In the genomic region with DNA sequence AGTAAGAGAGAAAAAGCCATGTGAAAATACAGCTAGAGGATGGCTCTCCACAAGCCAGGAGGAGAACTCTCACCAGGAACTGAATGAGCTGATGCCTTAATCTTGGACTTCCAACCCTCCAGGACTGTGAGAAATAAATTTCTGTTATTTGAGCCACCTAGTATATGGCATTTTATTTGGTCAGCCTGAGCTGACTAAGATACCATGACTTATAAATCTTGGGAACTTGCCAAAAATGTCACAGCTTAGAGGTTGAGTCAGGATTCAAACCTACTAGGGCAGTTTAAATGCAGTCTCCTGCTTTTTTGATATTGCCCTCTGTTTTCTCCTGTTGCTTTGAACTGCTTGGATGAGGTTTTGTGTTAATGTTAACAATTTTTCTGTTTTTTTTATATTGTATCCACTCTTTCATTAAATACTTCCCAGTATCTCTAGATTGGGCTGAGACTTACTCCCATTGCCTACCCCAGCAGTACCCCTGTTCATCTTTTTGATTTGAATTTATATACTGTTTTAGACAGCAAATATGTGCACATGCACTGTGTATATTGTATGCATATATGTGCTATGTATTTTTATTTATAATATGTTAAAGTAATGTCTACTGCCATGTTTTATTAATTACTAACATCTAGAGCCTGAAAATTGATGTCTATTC, we compare ENCODE assay signal across 2 cellular contexts.
TF ChIP-seq lines count a peak whose summit lies in the region.

No MANE protein-coding gene starts in this region.

TF ChIP-seq in IMR-90, 13 proteins besides CTCF, POLR2A, EP300 and RAD21:
- no peak for TF ChIP-seq CHD1 (IDR thresholded peaks at IDR 0.05; ENCODE audit: low read depth, low read length)
- TF ChIP-seq MAFK (IDR thresholded peaks at IDR 0.05; ENCODE audit: low read depth, low read length), result no peak
- TF ChIP-seq BHLHE40 (IDR thresholded peaks at IDR 0.05; ENCODE audit: low read depth, low read length), result no peak
TF ChIP-seq in IMR-90: peak in this region for 0.

TF ChIP-seq in HepG2, 621 proteins besides CTCF, POLR2A, EP300 and RAD21:
- TF ChIP-seq SATB2 (CRISPR knock-in tag; IDR thresholded peaks at IDR 0.05) (no peak), ZNF790 (CRISPR knock-in tag; IDR thresholded peaks at IDR 0.05; ENCODE audit: borderline replicate concordance) (no peak), TMF1 (CRISPR knock-in tag; IDR thresholded peaks at IDR 0.05; ENCODE audit: low read depth) (no peak), ZNF207 (IDR thresholded peaks at IDR 0.05; ENCODE audit: borderline replicate concordance) (no peak), MATR3 (CRISPR knock-in tag; IDR thresholded peaks at IDR 0.05) (no peak), GLI4 (CRISPR knock-in tag; IDR thresholded peaks at IDR 0.05; ENCODE audit: borderline replicate concordance) (no peak), ZNF674 (CRISPR knock-in tag; IDR thresholded peaks at IDR 0.05; ENCODE audit: low read depth) (no peak), FOXP1 (IDR thresholded peaks at IDR 0.05) (no peak), FOXP1 (CRISPR knock-in tag; IDR thresholded peaks at IDR 0.05) (no peak), ZNF496 (CRISPR knock-in tag; IDR thresholded peaks at IDR 0.05; ENCODE audit: insufficient replicate concordance) (no peak), SAFB2 (CRISPR knock-in tag; IDR thresholded peaks at IDR 0.05; ENCODE audit: borderline replicate concordance, low read depth) (no peak), CHD4 (IDR thresholded peaks at IDR 0.05; ENCODE audit: borderline replicate concordance, low read length) (no peak), PAWR (CRISPR knock-in tag; IDR thresholded peaks at IDR 0.05; ENCODE audit: borderline replicate concordance) (no peak), RBM22 (optimal IDR thresholded peaks at IDR 0.05; ENCODE audit: low read length) (no peak), XBP1 (CRISPR knock-in tag; IDR thresholded peaks at IDR 0.05) (no peak)
- TF ChIP-seq, protein P1, sequence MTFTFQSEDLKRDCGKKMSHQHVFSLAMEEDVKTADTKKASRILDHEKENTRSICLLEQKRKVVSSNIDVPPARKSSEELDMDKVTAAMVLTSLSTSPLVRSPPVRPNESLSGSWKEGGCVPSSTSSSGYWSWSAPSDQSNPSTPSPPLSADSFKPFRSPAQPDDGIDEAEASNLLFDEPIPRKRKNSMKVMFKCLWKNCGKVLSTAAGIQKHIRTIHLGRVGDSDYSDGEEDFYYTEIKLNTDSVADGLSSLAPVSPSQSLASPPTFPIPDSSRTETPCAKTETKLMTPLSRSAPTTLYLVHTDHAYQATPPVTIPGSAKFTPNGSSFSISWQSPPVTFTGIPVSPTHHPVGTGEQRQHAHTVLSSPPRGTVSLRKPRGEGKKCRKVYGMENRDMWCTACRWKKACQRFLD (CRISPR knock-in tag; IDR thresholded peaks at IDR 0.05; ENCODE audit: borderline replicate concordance), result no peak
- TF ChIP-seq, protein P2, sequence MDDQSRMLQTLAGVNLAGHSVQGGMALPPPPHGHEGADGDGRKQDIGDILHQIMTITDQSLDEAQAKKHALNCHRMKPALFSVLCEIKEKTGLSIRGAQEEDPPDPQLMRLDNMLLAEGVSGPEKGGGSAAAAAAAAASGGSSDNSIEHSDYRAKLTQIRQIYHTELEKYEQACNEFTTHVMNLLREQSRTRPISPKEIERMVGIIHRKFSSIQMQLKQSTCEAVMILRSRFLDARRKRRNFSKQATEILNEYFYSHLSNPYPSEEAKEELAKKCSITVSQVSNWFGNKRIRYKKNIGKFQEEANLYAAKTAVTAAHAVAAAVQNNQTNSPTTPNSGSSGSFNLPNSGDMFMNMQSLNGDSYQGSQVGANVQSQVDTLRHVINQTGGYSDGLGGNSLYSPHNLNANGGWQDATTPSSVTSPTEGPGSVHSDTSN (CRISPR knock-in tag; IDR thresholded peaks at IDR 0.05; ENCODE audit: borderline replicate concordance), result no peak
- TF ChIP-seq, protein P3, sequence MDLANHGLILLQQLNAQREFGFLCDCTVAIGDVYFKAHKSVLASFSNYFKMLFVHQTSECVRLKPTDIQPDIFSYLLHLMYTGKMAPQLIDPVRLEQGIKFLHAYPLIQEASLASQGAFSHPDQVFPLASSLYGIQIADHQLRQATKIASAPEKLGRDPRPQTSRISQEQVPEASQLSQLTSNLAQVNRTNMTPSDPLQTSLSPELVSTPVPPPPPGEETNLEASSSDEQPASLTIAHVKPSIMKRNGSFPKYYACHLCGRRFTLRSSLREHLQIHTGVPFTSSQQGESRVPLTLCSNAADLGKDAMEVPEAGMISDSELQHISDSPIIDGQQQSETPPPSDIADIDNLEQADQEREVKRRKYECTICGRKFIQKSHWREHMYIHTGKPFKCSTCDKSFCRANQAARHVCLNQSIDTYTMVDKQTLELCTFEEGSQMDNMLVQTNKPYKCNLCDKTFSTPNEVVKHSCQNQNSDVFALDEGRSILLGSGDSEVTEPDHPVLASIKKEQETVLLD (CRISPR knock-in tag; IDR thresholded peaks at IDR 0.05; ENCODE audit: low read depth), result no peak
- TF ChIP-seq, protein P4, sequence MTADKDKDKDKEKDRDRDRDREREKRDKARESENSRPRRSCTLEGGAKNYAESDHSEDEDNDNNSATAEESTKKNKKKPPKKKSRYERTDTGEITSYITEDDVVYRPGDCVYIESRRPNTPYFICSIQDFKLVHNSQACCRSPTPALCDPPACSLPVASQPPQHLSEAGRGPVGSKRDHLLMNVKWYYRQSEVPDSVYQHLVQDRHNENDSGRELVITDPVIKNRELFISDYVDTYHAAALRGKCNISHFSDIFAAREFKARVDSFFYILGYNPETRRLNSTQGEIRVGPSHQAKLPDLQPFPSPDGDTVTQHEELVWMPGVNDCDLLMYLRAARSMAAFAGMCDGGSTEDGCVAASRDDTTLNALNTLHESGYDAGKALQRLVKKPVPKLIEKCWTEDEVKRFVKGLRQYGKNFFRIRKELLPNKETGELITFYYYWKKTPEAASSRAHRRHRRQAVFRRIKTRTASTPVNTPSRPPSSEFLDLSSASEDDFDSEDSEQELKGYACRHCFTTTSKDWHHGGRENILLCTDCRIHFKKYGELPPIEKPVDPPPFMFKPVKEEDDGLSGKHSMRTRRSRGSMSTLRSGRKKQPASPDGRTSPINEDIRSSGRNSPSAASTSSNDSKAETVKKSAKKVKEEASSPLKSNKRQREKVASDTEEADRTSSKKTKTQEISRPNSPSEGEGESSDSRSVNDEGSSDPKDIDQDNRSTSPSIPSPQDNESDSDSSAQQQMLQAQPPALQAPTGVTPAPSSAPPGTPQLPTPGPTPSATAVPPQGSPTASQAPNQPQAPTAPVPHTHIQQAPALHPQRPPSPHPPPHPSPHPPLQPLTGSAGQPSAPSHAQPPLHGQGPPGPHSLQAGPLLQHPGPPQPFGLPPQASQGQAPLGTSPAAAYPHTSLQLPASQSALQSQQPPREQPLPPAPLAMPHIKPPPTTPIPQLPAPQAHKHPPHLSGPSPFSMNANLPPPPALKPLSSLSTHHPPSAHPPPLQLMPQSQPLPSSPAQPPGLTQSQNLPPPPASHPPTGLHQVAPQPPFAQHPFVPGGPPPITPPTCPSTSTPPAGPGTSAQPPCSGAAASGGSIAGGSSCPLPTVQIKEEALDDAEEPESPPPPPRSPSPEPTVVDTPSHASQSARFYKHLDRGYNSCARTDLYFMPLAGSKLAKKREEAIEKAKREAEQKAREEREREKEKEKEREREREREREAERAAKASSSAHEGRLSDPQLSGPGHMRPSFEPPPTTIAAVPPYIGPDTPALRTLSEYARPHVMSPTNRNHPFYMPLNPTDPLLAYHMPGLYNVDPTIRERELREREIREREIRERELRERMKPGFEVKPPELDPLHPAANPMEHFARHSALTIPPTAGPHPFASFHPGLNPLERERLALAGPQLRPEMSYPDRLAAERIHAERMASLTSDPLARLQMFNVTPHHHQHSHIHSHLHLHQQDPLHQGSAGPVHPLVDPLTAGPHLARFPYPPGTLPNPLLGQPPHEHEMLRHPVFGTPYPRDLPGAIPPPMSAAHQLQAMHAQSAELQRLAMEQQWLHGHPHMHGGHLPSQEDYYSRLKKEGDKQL (CRISPR knock-in tag; IDR thresholded peaks at IDR 0.05; ENCODE audit: low read depth), result no peak
- TF ChIP-seq, protein P5, sequence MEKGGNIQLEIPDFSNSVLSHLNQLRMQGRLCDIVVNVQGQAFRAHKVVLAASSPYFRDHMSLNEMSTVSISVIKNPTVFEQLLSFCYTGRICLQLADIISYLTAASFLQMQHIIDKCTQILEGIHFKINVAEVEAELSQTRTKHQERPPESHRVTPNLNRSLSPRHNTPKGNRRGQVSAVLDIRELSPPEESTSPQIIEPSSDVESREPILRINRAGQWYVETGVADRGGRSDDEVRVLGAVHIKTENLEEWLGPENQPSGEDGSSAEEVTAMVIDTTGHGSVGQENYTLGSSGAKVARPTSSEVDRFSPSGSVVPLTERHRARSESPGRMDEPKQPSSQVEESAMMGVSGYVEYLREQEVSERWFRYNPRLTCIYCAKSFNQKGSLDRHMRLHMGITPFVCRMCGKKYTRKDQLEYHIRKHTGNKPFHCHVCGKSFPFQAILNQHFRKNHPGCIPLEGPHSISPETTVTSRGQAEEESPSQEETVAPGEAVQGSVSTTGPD (CRISPR knock-in tag; IDR thresholded peaks at IDR 0.05), result no peak
- TF ChIP-seq, protein P6, sequence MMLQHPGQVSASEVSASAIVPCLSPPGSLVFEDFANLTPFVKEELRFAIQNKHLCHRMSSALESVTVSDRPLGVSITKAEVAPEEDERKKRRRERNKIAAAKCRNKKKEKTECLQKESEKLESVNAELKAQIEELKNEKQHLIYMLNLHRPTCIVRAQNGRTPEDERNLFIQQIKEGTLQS (CRISPR knock-in tag; IDR thresholded peaks at IDR 0.05), result no peak
